ENCODE assay signal across 8 cellular contexts in the genomic region with DNA sequence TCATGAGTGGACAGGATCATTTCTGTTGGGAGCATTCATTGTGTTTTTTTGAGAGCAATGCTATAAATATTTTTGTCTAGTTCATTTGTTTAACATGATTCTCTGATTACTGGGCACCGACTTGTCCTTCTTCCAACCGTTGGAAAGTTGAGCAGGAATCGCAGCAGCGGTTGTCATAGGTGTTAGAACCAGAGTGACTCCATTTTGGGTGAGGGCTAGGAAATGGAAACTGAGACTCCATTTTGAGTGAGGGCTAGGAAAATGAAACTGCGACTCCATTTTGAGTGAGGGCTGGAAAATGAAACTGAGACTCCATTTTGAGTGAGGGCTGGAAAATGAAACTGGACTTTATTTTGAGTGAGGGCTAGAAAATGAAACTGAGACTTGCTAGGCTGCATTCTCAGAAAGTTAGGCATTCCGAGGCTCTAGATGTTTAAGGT.
DNase-seq lines count a peak whose midpoint lies in the region; ATAC-seq, FAIRE-seq and TF ChIP-seq lines count a peak whose summit lies in the region.

No MANE protein-coding gene starts in this region.

- POLR2A ChIA-PET in A549 (lab: Yijun Ruan, JAX), result no interaction called here

- H3K9ac ChIP-seq in liver (ENCODE audit: low read depth in 1 of 2, low read length in 2 of 2), result no peak overlapping the region

- no peak overlapping the region for H3K4me3 ChIP-seq in A549
- peak overlapping the region in 1 of 3 donors; percentile 18 for H3K4me3 ChIP-seq in liver (ENCODE audit: low read depth in 1 of 3, low read length in 3 of 3)

- TF ChIP-seq CTCF in A549 (IDR thresholded peaks at IDR 0.05) (no peak), liver (IDR thresholded peaks at IDR 0.05; ENCODE audit: low read depth, low read length, missing input control) (no peak)

- H3K9me3 ChIP-seq in A549 (peaks cover 3% of the 10 kb centered on the region; the same call in 1 of the 3 replicates), liver (ENCODE audit: control insufficient read depth in 4 of 4, low read length in 3 of 4) (no peaks in the 10 kb centered on the region)

- TF ChIP-seq EP300 in A549 (IDR thresholded peaks at IDR 0.05), result no peak

- DNase-seq in A549 (ENCODE audit: low read depth in 1 of 2, low spot score in 1 of 2) (peak in 1 of 2 experiments; percentile 32), RPMI8226 (peak; percentile 84), LoVo (ENCODE audit: low spot score) (no peak), GF-D8 (lab: John Stamatoyannopoulos, UW) (no peak), urothelium cell line (ENCODE audit: low spot score) (no peak)

- 48% methylated on average over 6 of the region's 6 CpGs for WGBS in A549 (ENCODE audit: missing lambda C conversion rate)
- 81% methylated on average over 6 of the region's 6 CpGs for WGBS in liver

- no peaks in the 10 kb centered on the region for H3K27me3 ChIP-seq in liver (ENCODE audit: control insufficient read depth in 4 of 4, insufficient read depth in 4 of 4, low read length in 3 of 4)

- H3K27ac ChIP-seq in A549 (no peak overlapping the region), liver (ENCODE audit: low read depth in 1 of 2, low read length in 2 of 2) (no peak overlapping the region)

- no peak for TF ChIP-seq POLR2A in A549 (IDR thresholded peaks at IDR 0.05; ENCODE audit: low read length)

- no peaks in the 10 kb centered on the region for H3K36me3 ChIP-seq in liver (ENCODE audit: control insufficient read depth in 4 of 4, insufficient read depth in 3 of 4, low read depth in 1 of 4, low read length in 3 of 4)

- FAIRE-seq in A549 (lab: Jason Lieb, UNC) (no peak), urothelium cell line (lab: Jason Lieb, UNC) (no peak)

- CTCF ChIA-PET in A549 (lab: Yijun Ruan, JAX), result no interaction called here

- TF ChIP-seq RAD21 in A549 (conservative IDR thresholded peaks at IDR 0.05 in 1 of 2, IDR thresholded peaks at IDR 0.05 in 1 of 2) (no peak), liver (IDR thresholded peaks at IDR 0.05) (no peak)

- no peaks in the 10 kb centered on the region for H3K4me1 ChIP-seq in A549
- H3K4me1 ChIP-seq in liver (ENCODE audit: control insufficient read depth in 4 of 4, insufficient read depth in 4 of 4, low read length in 3 of 4), result no peaks in the 10 kb centered on the region

- H3K4me2 ChIP-seq in A549, result peak overlapping the region; percentile 28; the same call in 1 of the 3 replicates

- ATAC-seq in A549 (peak in 1 of 2 experiments; percentile 51; a peak in 2 of 6 replicates), GM18868 (IDR thresholded peaks at IDR 0.05; ENCODE audit: unreplicated experiment) (peak; percentile 94), HG02943 (IDR thresholded peaks at IDR 0.05; ENCODE audit: low read depth, unreplicated experiment) (peak; percentile 90)

TF ChIP-seq in A549, 52 proteins besides CTCF, POLR2A, EP300 and RAD21 (continues in another document):
- TF ChIP-seq USF2 (IDR thresholded peaks at IDR 0.05) (no peak), HDAC2 (IDR thresholded peaks at IDR 0.05) (no peak), ESRRA (IDR thresholded peaks at IDR 0.05; ENCODE audit: borderline replicate concordance, low read length) (no peak), POLR2AphosphoS2 (conservative IDR thresholded peaks at IDR 0.05; ENCODE audit: low read length) (no peak), FOSB (CRISPR knock-in tag; IDR thresholded peaks at IDR 0.05) (no peak), JUNB (IDR thresholded peaks at IDR 0.05) (no peak), TP53 (CRISPR knock-in tag; IDR thresholded peaks at IDR 0.05) (no peak), CBX2 (IDR thresholded peaks at IDR 0.05; ENCODE audit: borderline replicate concordance, low read depth) (no peak), ZSCAN20 (CRISPR knock-in tag; IDR thresholded peaks at IDR 0.05) (peak; percentile 91)
- TF ChIP-seq, protein P1, sequence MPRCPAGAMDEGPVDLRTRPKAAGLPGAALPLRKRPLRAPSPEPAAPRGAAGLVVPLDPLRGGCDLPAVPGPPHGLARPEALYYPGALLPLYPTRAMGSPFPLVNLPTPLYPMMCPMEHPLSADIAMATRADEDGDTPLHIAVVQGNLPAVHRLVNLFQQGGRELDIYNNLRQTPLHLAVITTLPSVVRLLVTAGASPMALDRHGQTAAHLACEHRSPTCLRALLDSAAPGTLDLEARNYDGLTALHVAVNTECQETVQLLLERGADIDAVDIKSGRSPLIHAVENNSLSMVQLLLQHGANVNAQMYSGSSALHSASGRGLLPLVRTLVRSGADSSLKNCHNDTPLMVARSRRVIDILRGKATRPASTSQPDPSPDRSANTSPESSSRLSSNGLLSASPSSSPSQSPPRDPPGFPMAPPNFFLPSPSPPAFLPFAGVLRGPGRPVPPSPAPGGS (IDR thresholded peaks at IDR 0.05), result no peak
- TF ChIP-seq, protein P2, sequence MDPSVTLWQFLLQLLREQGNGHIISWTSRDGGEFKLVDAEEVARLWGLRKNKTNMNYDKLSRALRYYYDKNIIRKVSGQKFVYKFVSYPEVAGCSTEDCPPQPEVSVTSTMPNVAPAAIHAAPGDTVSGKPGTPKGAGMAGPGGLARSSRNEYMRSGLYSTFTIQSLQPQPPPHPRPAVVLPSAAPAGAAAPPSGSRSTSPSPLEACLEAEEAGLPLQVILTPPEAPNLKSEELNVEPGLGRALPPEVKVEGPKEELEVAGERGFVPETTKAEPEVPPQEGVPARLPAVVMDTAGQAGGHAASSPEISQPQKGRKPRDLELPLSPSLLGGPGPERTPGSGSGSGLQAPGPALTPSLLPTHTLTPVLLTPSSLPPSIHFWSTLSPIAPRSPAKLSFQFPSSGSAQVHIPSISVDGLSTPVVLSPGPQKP (IDR thresholded peaks at IDR 0.05; ENCODE audit: low read depth, low read length), result no peak

TF ChIP-seq in liver, 16 proteins besides CTCF, POLR2A, EP300 and RAD21:
- TF ChIP-seq YY1 (IDR thresholded peaks at IDR 0.05) (peak; percentile 97), EGR1 (IDR thresholded peaks at IDR 0.05; ENCODE audit: low read depth in 2 of 2) (no peak), JUND (IDR thresholded peaks at IDR 0.05) (no peak)
